23 cellular contexts compared by ENCODE assay signal in genomic region chr1:63602629-63603028, GRCh38.
"Had no signal": no experiment of that assay in that cellular context is flagged by ENCODE, and none has a peak within 500 bp of the region (broad histone marks: within the 10 kb centered on the region; RNA-seq: fewer than 3 reads in every experiment).

No MANE protein-coding gene starts in this region.

- H3K27me3 Mint-ChIP-seq: activated CD4-positive, alpha-beta memory T cell treated with anti-CD3 and anti-CD28 coated beads for 36 hours; activated CD4-positive, alpha-beta T cell treated with anti-CD3 and anti-CD28 coated beads, Interleukin-2, amount 10 ng/mL, durations not matched to agents 7 days and 5 days; activated naive CD8-positive, alpha-beta T cell treated with anti-CD3 and anti-CD28 coated beads, Interleukin-2, amount 10 ng/mL, durations not matched to agents 7 days and 5 days had no signal

- H3K4me1 ChIP-seq: adrenal gland had no signal

- H3K36me3 ChIP-seq: adrenal gland had no signal

- H3K9me3 Mint-ChIP-seq: activated CD4-positive, alpha-beta memory T cell treated with anti-CD3 and anti-CD28 coated beads for 36 hours; activated CD4-positive, alpha-beta T cell treated with anti-CD3 and anti-CD28 coated beads, Interleukin-2, amount 10 ng/mL, durations not matched to agents 7 days and 5 days; activated naive CD8-positive, alpha-beta T cell treated with anti-CD3 and anti-CD28 coated beads, Interleukin-2, amount 10 ng/mL, durations not matched to agents 7 days and 5 days; activated T-cell treated with anti-CD3 and anti-CD28 coated beads, Interleukin-2, amount 50 U/mL, for 4 hours; T-helper 1 cell treated with Interleukin-12 subunit alpha and Interleukin-12 subunit beta and Interleukin-4 antibody, amounts not matched to agents 30 μg/mL and 1 μg/mL, for 36 hours had no signal

- H3K4me3 ChIP-seq: adrenal gland, K562 had no signal

- H3K27me3 ChIP-seq: adrenal gland had no signal

- DNase-seq: activated CD4-positive, alpha-beta memory T cell treated with anti-CD3 and anti-CD28 coated beads for 36 hours; activated CD4-positive, alpha-beta T cell treated with anti-CD3 and anti-CD28 coated beads, Interleukin-2, amount 10 ng/mL, durations not matched to agents 7 days and 5 days; activated CD4-positive, CD25-positive, alpha-beta regulatory T cell; activated CD8-positive, alpha-beta memory T cell treated with anti-CD3 and anti-CD28 coated beads for 24 hours; activated effector memory CD4-positive, alpha-beta T cell treated with anti-CD3 and anti-CD28 coated beads, Interleukin-2, amount 50 U/mL, for 16 hours; activated naive CD4-positive, alpha-beta T cell treated with Interleukin-2 at 50 U/mL for 16 hours; activated naive CD8-positive, alpha-beta T cell treated with anti-CD3 and anti-CD28 coated beads, Interleukin-2, amount 10 ng/mL, durations not matched to agents 7 days and 5 days; activated T-cell treated with anti-CD3 and anti-CD28 coated beads, Interleukin-2, amount 50 U/mL, for 4 hours; adrenal gland; anterior cingulate cortex; Karpas-422; NCI-H1105 treated with DMSO at 0.1 percent for 48 hours; NCI-H1436 treated with DMSO at 0.1 percent for 48 hours; NCI-H187; NCI-H2081; NCI-H510A treated with DMSO at 0.1 percent for 48 hours; NCI-H69; NK-92 treated with Interleukin-12 subunit alpha and Interleukin-12 subunit beta, amount 100 ng/mL, for 24 hours; PC-3; SHP77; T1000 had no signal

- ATAC-seq: activated T-cell treated with anti-CD3 and anti-CD28 coated beads, Interleukin-2, amount 50 U/mL, for 4 hours; K562; PC-3 had no signal

- H3K9me3 ChIP-seq: adrenal gland had no signal

- H3K4me3 Mint-ChIP-seq: activated CD4-positive, alpha-beta memory T cell treated with anti-CD3 and anti-CD28 coated beads for 36 hours; activated CD4-positive, alpha-beta T cell treated with anti-CD3 and anti-CD28 coated beads, Interleukin-2, amount 10 ng/mL, durations not matched to agents 7 days and 5 days; activated naive CD8-positive, alpha-beta T cell treated with anti-CD3 and anti-CD28 coated beads, Interleukin-2, amount 10 ng/mL, durations not matched to agents 7 days and 5 days; activated T-cell treated with anti-CD3 and anti-CD28 coated beads, Interleukin-2, amount 50 U/mL, for 4 hours; T-helper 1 cell treated with Interleukin-12 subunit alpha and Interleukin-12 subunit beta and Interleukin-4 antibody, amounts not matched to agents 30 μg/mL and 1 μg/mL, for 36 hours had no signal

- H3K27ac Mint-ChIP-seq: activated CD4-positive, alpha-beta memory T cell treated with anti-CD3 and anti-CD28 coated beads for 36 hours; activated naive CD8-positive, alpha-beta T cell treated with anti-CD3 and anti-CD28 coated beads, Interleukin-2, amount 10 ng/mL, durations not matched to agents 7 days and 5 days; T-helper 1 cell treated with Interleukin-12 subunit alpha and Interleukin-12 subunit beta and Interleukin-4 antibody, amounts not matched to agents 30 μg/mL and 1 μg/mL, for 36 hours had no signal

- H3K27ac ChIP-seq: adrenal gland had no signal
